ENCODE assay signal across 11 cellular contexts in genomic region chr9:95044731-95045508, GRCh38.
DNase-seq lines count a peak whose midpoint lies in the region; ATAC-seq and TF ChIP-seq lines count a peak whose summit lies in the region.
"Had no signal": no experiment of that assay in that cellular context is flagged by ENCODE, and none has a peak within 500 bp of the region (broad histone marks: within the 10 kb centered on the region; RNA-seq: fewer than 3 reads in every experiment).

No MANE protein-coding gene starts in this region.

- H3K27me3 ChIP-seq in ascending aorta (no peaks in the 10 kb centered on the region), left ventricle myocardium inferior (ENCODE audit: low read depth) (no peaks in the 10 kb centered on the region), neural cell (ENCODE audit: insufficient read depth, low read depth, low read length) (peaks cover 55% of the 10 kb centered on the region), uterus (no peaks in the 10 kb centered on the region), SJCRH30 (no peaks in the 10 kb centered on the region)

- H3K9me2 ChIP-seq in neural cell (ENCODE audit: insufficient read depth, low read length) = no peaks in the 10 kb centered on the region

- H4K20me1 ChIP-seq in neural cell (ENCODE audit: insufficient read depth) = no peaks in the 10 kb centered on the region

- peak; percentile 26 to 56 (median 53) for TF ChIP-seq CTCF in ascending aorta (IDR thresholded peaks at IDR 0.05)
- TF ChIP-seq CTCF in left ventricle myocardium inferior (IDR thresholded peaks at IDR 0.05; ENCODE audit: borderline replicate concordance) = peak; percentile 50
- TF ChIP-seq CTCF in neural cell (IDR thresholded peaks at IDR 0.05; ENCODE audit: poor library complexity, severe bottlenecking) = peak; percentile 47
- TF ChIP-seq CTCF in uterus (IDR thresholded peaks at IDR 0.05) = no peak

- DNase-seq in ascending aorta (ENCODE audit: low spot score in 2 of 2) (no peak), left ventricle myocardium inferior (peak; percentile 53), uterus (no peak), SJCRH30 (no peak), NCI-H748 treated with DMSO at 0.1 percent for 48 hours (lab: John Stamatoyannopoulos, UW) (no peak)
- DNase-seq: NCI-H1694 treated with DMSO at 0.1 percent for 48 hours had no signal

- no peak overlapping the region for H3K4me2 ChIP-seq in neural cell (ENCODE audit: low read length)

- TF ChIP-seq POLR2A in uterus (IDR thresholded peaks at IDR 0.05) = no peak

- H3K79me2 ChIP-seq in neural cell (replicated peaks; ENCODE audit: insufficient read depth, low read length) = no peaks in the 10 kb centered on the region

- H3K9me3 ChIP-seq in ascending aorta (no peaks in the 10 kb centered on the region), left ventricle myocardium inferior (replicated peaks) (no peaks in the 10 kb centered on the region), neural cell (ENCODE audit: low read length) (no peaks in the 10 kb centered on the region), uterus (no peaks in the 10 kb centered on the region), SJCRH30 (replicated peaks) (no peaks in the 10 kb centered on the region; the same call in 1 of the 2 replicates)

- H3K4me3 ChIP-seq in ascending aorta (peak overlapping the region; percentile 17 to 60), left ventricle myocardium inferior (peak overlapping the region; percentile 44), neural cell (ENCODE audit: low read length) (no peak overlapping the region), uterus (no peak overlapping the region), SJCRH30 (no peak overlapping the region)
- H3K4me3 ChIP-seq: SK-N-MC had no signal

- H3F3A ChIP-seq in neural cell (ENCODE audit: insufficient read depth, low read length, poor library complexity, severe bottlenecking) = peaks cover 5% of the 10 kb centered on the region

- no peak overlapping the region for H2AFZ ChIP-seq in neural cell (ENCODE audit: low read depth, low read length)

- H3K36me3 ChIP-seq in ascending aorta (peaks cover 5 to 17% of the 10 kb centered on the region in 2 donors), left ventricle myocardium inferior (peaks cover 21% of the 10 kb centered on the region), neural cell (ENCODE audit: insufficient read depth, low read length) (no peaks in the 10 kb centered on the region), uterus (no peaks in the 10 kb centered on the region), SJCRH30 (peaks cover 24% of the 10 kb centered on the region)

- ATAC-seq in GM19397 (IDR thresholded peaks at IDR 0.05; ENCODE audit: unreplicated experiment) = no peak
- ATAC-seq: sciatic nerve; stimulated activated memory B cell treated with anti-CD40 and anti-IgM and Interleukin-4, amounts not matched to agents 10 μg/mL and 1 μg/mL and 100 μg/mL, for 72 hours had no signal

- no peak for TF ChIP-seq RAD21 in neural cell (conservative IDR thresholded peaks at IDR 0.05)

- intact Hi-C loops in ascending aorta (cut with DNase I) (loop anchor here (2.0 to 5.0 kb wide), 2 partner anchors 16 to 38 kb away; no protein-coding TSS in a partner anchor), left ventricle myocardium inferior (cut with micrococcal nuclease) (no loop called here), uterus (cut with DNase I; ENCODE audit: low total_unique reads) (no loop called here)

- TF ChIP-seq EP300 in neural cell (conservative IDR thresholded peaks at IDR 0.05; ENCODE audit: poor library complexity, severe bottlenecking) = no peak

- H3K4me1 ChIP-seq in ascending aorta = peaks cover 16 to 48% of the 10 kb centered on the region in 2 donors
- peaks cover 97% of the 10 kb centered on the region for H3K4me1 ChIP-seq in left ventricle myocardium inferior
- H3K4me1 ChIP-seq in uterus = peaks cover 7 to 12% of the 10 kb centered on the region in 2 donors
- H3K4me1 ChIP-seq in SJCRH30 = peaks cover 7% of the 10 kb centered on the region

- no peak overlapping the region for H3K9ac ChIP-seq in neural cell (ENCODE audit: low read length)

- peak overlapping the region; percentile 84 to 95 for H3K27ac ChIP-seq in ascending aorta
- peak overlapping the region; percentile 91 for H3K27ac ChIP-seq in left ventricle myocardium inferior (replicated peaks)
- H3K27ac ChIP-seq in neural cell (ENCODE audit: low read length) = no peak overlapping the region
- peak overlapping the region; percentile 58 to 96 for H3K27ac ChIP-seq in uterus
- no peak overlapping the region for H3K27ac ChIP-seq in SJCRH30
- H3K27ac ChIP-seq: SK-N-MC had no signal

TF ChIP-seq in neural cell, 6 proteins besides CTCF, POLR2A, EP300 and RAD21:
- no peak for TF ChIP-seq REST (IDR thresholded peaks at IDR 0.05; ENCODE audit: borderline replicate concordance)
- TF ChIP-seq POLR2AphosphoS5 (IDR thresholded peaks at IDR 0.05) = no peak
- TF ChIP-seq MXI1 (conservative IDR thresholded peaks at IDR 0.05; ENCODE audit: poor library complexity, severe bottlenecking) = no peak
- no peak for TF ChIP-seq SMC3 (conservative IDR thresholded peaks at IDR 0.05; ENCODE audit: poor library complexity)
- no peak for TF ChIP-seq EZH2 (IDR thresholded peaks at IDR 0.05; ENCODE audit: borderline replicate concordance, insufficient read depth, low read length, poor library complexity, severe bottlenecking)
- no peak for TF ChIP-seq TAF1 (IDR thresholded peaks at IDR 0.05; ENCODE audit: low read depth)

Comparison
In these comparisons a context has a peak if more than half of its experiments do, and no peak if none do; other contexts are left out.
1. H3K27ac ChIP-seq: peak in ascending aorta (2 of 2), left ventricle myocardium inferior (single experiment) and uterus (2 of 2); none in neural cell (single experiment) and SJCRH30 (single experiment).
2. H3K4me3 ChIP-seq: peak in ascending aorta (2 of 2) and left ventricle myocardium inferior (single experiment); none in neural cell (single experiment), uterus (0 of 2) and SJCRH30 (single experiment).
3. CTCF ChIP-seq: peak in ascending aorta (3 of 3), left ventricle myocardium inferior (single experiment) and neural cell (single experiment); none in uterus (0 of 4).